In genomic region chr3:114718071-114718896, GRCh38 we compare ENCODE assay signal across 31 cellular contexts.
A peak's percentile ranks its signal among the peaks of the same experiment; 100 is the strongest.
DNase-seq lines count a peak whose midpoint lies in the region; ATAC-seq, FAIRE-seq and TF ChIP-seq lines count a peak whose summit lies in the region.
"Had no signal": no experiment of that assay in that cellular context is flagged by ENCODE, and none has a peak within 500 bp of the region (broad histone marks: within the 10 kb centered on the region; RNA-seq: fewer than 3 reads in every experiment).

No MANE protein-coding gene starts in this region.

- no peak for TF ChIP-seq EP300 in A549 (IDR thresholded peaks at IDR 0.05)

- POLR2A ChIA-PET in A549 (lab: Yijun Ruan, JAX) = no interaction called here

- CTCF ChIA-PET in A549 (lab: Yijun Ruan, JAX) = interaction anchor here (1.3 kb wide), 1 partner anchor 29 kb away, joined by 3 read pairs; no protein-coding TSS in a partner anchor
- CTCF ChIA-PET in Calu3 (lab: Charles Lee) = no interaction called here

- H3K27me3 ChIP-seq in right cardiac atrium (ENCODE audit: control insufficient read depth, insufficient read depth) = no peaks in the 10 kb centered on the region
- H3K27me3 ChIP-seq: breast epithelium, heart left ventricle had no signal

- no peak for TF ChIP-seq RAD21 in A549 (conservative IDR thresholded peaks at IDR 0.05 in 1 of 2, IDR thresholded peaks at IDR 0.05 in 1 of 2)

- TF ChIP-seq POLR2A in A549 (IDR thresholded peaks at IDR 0.05; ENCODE audit: low read length) = no peak

- whole genome bisulfite sequencing in A549 (ENCODE audit: missing lambda C conversion rate) = 68% methylated on average over 7 of the region's 7 CpGs
- 77% methylated on average over 7 of the region's 7 CpGs for WGBS in right cardiac atrium

- intact Hi-C loops in Calu3 (cut with micrococcal nuclease; ENCODE audit: unreplicated experiment) (loop anchor here (5.0 kb wide), 1 partner anchor 71 kb away; no protein-coding TSS in a partner anchor), right cardiac atrium (cut with DNase I) (no loop called here)

- no peaks in the 10 kb centered on the region for H3K36me3 Mint-ChIP-seq in Calu3 (ENCODE audit: insufficient read depth, unreplicated experiment)
- H3K36me3 Mint-ChIP-seq in nephron (ENCODE audit: low read depth) = no peaks in the 10 kb centered on the region
- H3K36me3 Mint-ChIP-seq: mesothelial cell of epicardium had no signal

- H3K4me1 Mint-ChIP-seq in Calu3 (ENCODE audit: low read depth, unreplicated experiment) (peaks cover 79% of the 10 kb centered on the region), nephron (peaks cover 21% of the 10 kb centered on the region)

- H3K4me2 ChIP-seq in A549 = peak overlapping the region; percentile 75
- H3K4me2 ChIP-seq: PC-9, smooth muscle cell had no signal

- no peak for FAIRE-seq in A549 (lab: Jason Lieb, UNC)

- H3K4me3 ChIP-seq in A549 = no peak overlapping the region
- H3K4me3 ChIP-seq in right cardiac atrium (ENCODE audit: low read length) = no peak overlapping the region
- H3K4me3 ChIP-seq: breast epithelium, HAP-1, heart left ventricle, PC-9, smooth muscle cell had no signal

- H3K27ac Mint-ChIP-seq in Calu3 (ENCODE audit: unreplicated experiment) (peak overlapping the region; percentile 53), nephron (peak overlapping the region; percentile 91 to 97 (median 95))
- H3K27ac Mint-ChIP-seq: activated CD4-positive, alpha-beta T cell treated with anti-CD3 and anti-CD28 coated beads, Interleukin-2, amount 10 ng/mL, durations not matched to agents 7 days and 5 days; CD4-positive, alpha-beta memory T cell; mesothelial cell of epicardium had no signal

- H3K27me3 Mint-ChIP-seq in Calu3 (ENCODE audit: unreplicated experiment) (no peaks in the 10 kb centered on the region), nephron (ENCODE audit: low read depth) (no peaks in the 10 kb centered on the region)
- H3K27me3 Mint-ChIP-seq: activated CD4-positive, alpha-beta T cell treated with anti-CD3 and anti-CD28 coated beads, Interleukin-2, amount 10 ng/mL, durations not matched to agents 7 days and 5 days; CD4-positive, alpha-beta memory T cell; naive thymus-derived CD8-positive, alpha-beta T cell had no signal

- TF ChIP-seq CTCF in A549 (IDR thresholded peaks at IDR 0.05) (no peak), Calu3 (IDR thresholded peaks at IDR 0.05; ENCODE audit: unreplicated experiment) (no peak), nephron (IDR thresholded peaks at IDR 0.05; ENCODE audit: unreplicated experiment in 3 of 3) (no peak)

- H3K27ac ChIP-seq in A549 (peak overlapping the region in 1 of 2 experiments; percentile 1; a peak in 2 of 6 replicates), right cardiac atrium (ENCODE audit: low read length) (no peak overlapping the region)
- H3K27ac ChIP-seq: PC-9 had no signal

- DNase-seq in A549 (ENCODE audit: low read depth in 1 of 2, low spot score in 1 of 2) (no peak), Calu3 (no peak), right cardiac atrium (no peak), iPS-NIHi11 (ENCODE audit: low spot score) (no peak), activated gamma-delta T cell (lab: John Stamatoyannopoulos, UW) (no peak)
- DNase-seq: activated CD4-positive, alpha-beta T cell treated with anti-CD3 and anti-CD28 coated beads, Interleukin-2, amount 10 ng/mL, durations not matched to agents 7 days and 5 days; activated naive CD4-positive, alpha-beta T cell; activated T-cell treated with anti-CD3 and anti-CD28 coated beads, Interleukin-2, amount 50 U/mL, for 4 hours; amniotic stem cell; CD4-positive, alpha-beta memory T cell; DMS153; effector CD4-positive, alpha-beta T cell; erythroblast; heart left ventricle; KBM-7; NCI-H1105 treated with DMSO at 0.1 percent for 48 hours; NCI-H2029; NCI-H2227 treated with DMSO at 0.1 percent for 48 hours; NCI-H526 treated with DMSO at 0.1 percent for 48 hours; occipital lobe; PC-9; SHP77; stimulated activated CD4-positive, alpha-beta T cell treated with anti-CD3 and anti-CD28 coated beads, Interleukin-2, amount 100 ng/mL, for 24 hours; trophoblast cell had no signal

- H3K9me3 ChIP-seq in A549 (no peaks in the 10 kb centered on the region), right cardiac atrium (ENCODE audit: control insufficient read depth, low read length) (no peaks in the 10 kb centered on the region)
- H3K9me3 ChIP-seq: breast epithelium, HAP-1, heart left ventricle had no signal

- H3K9me3 Mint-ChIP-seq in Calu3 (ENCODE audit: low read depth, unreplicated experiment) = no peaks in the 10 kb centered on the region
- H3K9me3 Mint-ChIP-seq in nephron = no peaks in the 10 kb centered on the region
- H3K9me3 Mint-ChIP-seq: activated CD4-positive, alpha-beta T cell treated with anti-CD3 and anti-CD28 coated beads, Interleukin-2, amount 10 ng/mL, durations not matched to agents 7 days and 5 days; activated T-cell treated with anti-CD3 and anti-CD28 coated beads, Interleukin-2, amount 50 U/mL, for 4 hours; CD4-positive, alpha-beta memory T cell; mesothelial cell of epicardium; naive thymus-derived CD8-positive, alpha-beta T cell had no signal

- H3K4me3 Mint-ChIP-seq in Calu3 (ENCODE audit: low read depth, unreplicated experiment) = peak overlapping the region; percentile 50
- peak overlapping the region in 1 of 3 experiments; percentile 31 for H3K4me3 Mint-ChIP-seq in nephron
- H3K4me3 Mint-ChIP-seq: activated CD4-positive, alpha-beta T cell treated with anti-CD3 and anti-CD28 coated beads, Interleukin-2, amount 10 ng/mL, durations not matched to agents 7 days and 5 days; activated T-cell treated with anti-CD3 and anti-CD28 coated beads, Interleukin-2, amount 50 U/mL, for 4 hours; CD4-positive, alpha-beta memory T cell; mesothelial cell of epicardium; naive thymus-derived CD8-positive, alpha-beta T cell had no signal

- no peak for ATAC-seq in A549
- ATAC-seq in right cardiac atrium = peak; percentile 51 to 55
- ATAC-seq in HG03520 (IDR thresholded peaks at IDR 0.05; ENCODE audit: unreplicated experiment) = no peak
- ATAC-seq: activated T-cell treated with anti-CD3 and anti-CD28 coated beads, Interleukin-2, amount 50 U/mL, for 4 hours had no signal

- no TSS peak for BruUV-seq in Calu3 (replicated peaks; lab: Mats Ljungman, UMichigan)

- H3K4me1 ChIP-seq in A549 (peaks cover 77% of the 10 kb centered on the region), right cardiac atrium (ENCODE audit: control insufficient read depth, insufficient read depth, low read length) (peaks cover 3% of the 10 kb centered on the region)
- H3K4me1 ChIP-seq: breast epithelium had no signal

TF ChIP-seq in A549, 52 proteins besides CTCF, POLR2A, EP300 and RAD21:
- TF ChIP-seq KDM1A (IDR thresholded peaks at IDR 0.05; ENCODE audit: low read depth) = no peak
- TF ChIP-seq EHF (CRISPR knock-in tag; IDR thresholded peaks at IDR 0.05) = no peak
- no peak for TF ChIP-seq JUN (IDR thresholded peaks at IDR 0.05)
- no peak for TF ChIP-seq ZFP36 (IDR thresholded peaks at IDR 0.05; ENCODE audit: borderline replicate concordance, partially characterized antibody)
- TF ChIP-seq ZSCAN20 (CRISPR knock-in tag; IDR thresholded peaks at IDR 0.05) = no peak
- TF ChIP-seq FOSL2 (IDR thresholded peaks at IDR 0.05) = no peak
- no peak for TF ChIP-seq FOSL2 (CRISPR knock-in tag; IDR thresholded peaks at IDR 0.05)
- TF ChIP-seq HOXA7 (CRISPR knock-in tag; IDR thresholded peaks at IDR 0.05) = no peak
- TF ChIP-seq SREBF2 (IDR thresholded peaks at IDR 0.05) = no peak
- TF ChIP-seq, protein P1, sequence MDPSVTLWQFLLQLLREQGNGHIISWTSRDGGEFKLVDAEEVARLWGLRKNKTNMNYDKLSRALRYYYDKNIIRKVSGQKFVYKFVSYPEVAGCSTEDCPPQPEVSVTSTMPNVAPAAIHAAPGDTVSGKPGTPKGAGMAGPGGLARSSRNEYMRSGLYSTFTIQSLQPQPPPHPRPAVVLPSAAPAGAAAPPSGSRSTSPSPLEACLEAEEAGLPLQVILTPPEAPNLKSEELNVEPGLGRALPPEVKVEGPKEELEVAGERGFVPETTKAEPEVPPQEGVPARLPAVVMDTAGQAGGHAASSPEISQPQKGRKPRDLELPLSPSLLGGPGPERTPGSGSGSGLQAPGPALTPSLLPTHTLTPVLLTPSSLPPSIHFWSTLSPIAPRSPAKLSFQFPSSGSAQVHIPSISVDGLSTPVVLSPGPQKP (IDR thresholded peaks at IDR 0.05; ENCODE audit: low read depth, low read length) = no peak
- TF ChIP-seq, protein P2, sequence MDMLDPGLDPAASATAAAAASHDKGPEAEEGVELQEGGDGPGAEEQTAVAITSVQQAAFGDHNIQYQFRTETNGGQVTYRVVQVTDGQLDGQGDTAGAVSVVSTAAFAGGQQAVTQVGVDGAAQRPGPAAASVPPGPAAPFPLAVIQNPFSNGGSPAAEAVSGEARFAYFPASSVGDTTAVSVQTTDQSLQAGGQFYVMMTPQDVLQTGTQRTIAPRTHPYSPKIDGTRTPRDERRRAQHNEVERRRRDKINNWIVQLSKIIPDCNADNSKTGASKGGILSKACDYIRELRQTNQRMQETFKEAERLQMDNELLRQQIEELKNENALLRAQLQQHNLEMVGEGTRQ (IDR thresholded peaks at IDR 0.05) = no peak
- no peak for TF ChIP-seq JUNB (IDR thresholded peaks at IDR 0.05)
- no peak for TF ChIP-seq RARB (CRISPR knock-in tag; IDR thresholded peaks at IDR 0.05)
- TF ChIP-seq NPAS2 (CRISPR knock-in tag; IDR thresholded peaks at IDR 0.05; ENCODE audit: borderline replicate concordance) = no peak
- no peak for TF ChIP-seq ZNF302 (CRISPR knock-in tag; IDR thresholded peaks at IDR 0.05)
TF ChIP-seq in A549: peak in this region for 0.

Comparison
In these comparisons a context has a peak if more than half of its experiments do, and no peak if none do; other contexts are left out.
1. ATAC-seq: peak in right cardiac atrium (2 of 2); none in A549 (0 of 2) and HG03520 (single experiment).